ENCODE assay signal across 9 cellular contexts in genomic region chr4:112099701-112100289, GRCh38. TPM values are rescaled to one million over a fixed set of nuclear protein-coding genes. Genes with fewer than 3 reads are reported as not detected.
DNase-seq lines count a peak whose midpoint lies in the region; ATAC-seq and TF ChIP-seq lines count a peak whose summit lies in the region.
"Had no signal": no experiment of that assay in that cellular context is flagged by ENCODE, and none has a peak within 500 bp of the region (broad histone marks: within the 10 kb centered on the region; RNA-seq: fewer than 3 reads in every experiment).

No MANE protein-coding gene starts in this region.

- DNase-seq in AML-193 (lab: John Stamatoyannopoulos, UW): peak; percentile 71 to 82
- DNase-seq in NCI-H2196 (lab: John Stamatoyannopoulos, UW; ENCODE audit: unreplicated experiment): peak; percentile 4
- peak; percentile 73 for DNase-seq in astrocyte of the spinal cord (ENCODE audit: low read depth, low spot score)
- DNase-seq in stromal cell of bone marrow (ENCODE audit: low read depth): peak; percentile 45
- DNase-seq in activated naive CD4-positive, alpha-beta T cell treated with anti-CD3 and anti-CD28 coated beads for 36 hours: no peak

- no peak overlapping the region for H3K4me3 ChIP-seq in astrocyte of the spinal cord (ENCODE audit: low read depth, low read length)
- peak overlapping the region; percentile 34; the same call in 1 of the 2 replicates for H3K4me3 ChIP-seq in iPS-20b (ENCODE audit: low read length)

- no peak overlapping the region for H3K27ac Mint-ChIP-seq in activated naive CD4-positive, alpha-beta T cell treated with anti-CD3 and anti-CD28 coated beads for 36 hours

- in situ Hi-C loops in astrocyte of the spinal cord (cut with HindIII; ENCODE audit: low sequenced_read_pairs): no loop called here

- TF ChIP-seq CTCF in astrocyte of the spinal cord (IDR thresholded peaks at IDR 0.05; ENCODE audit: low read depth, low read length): peak; percentile 56

- no peaks in the 10 kb centered on the region for H3K9me3 Mint-ChIP-seq in activated naive CD4-positive, alpha-beta T cell treated with anti-CD3 and anti-CD28 coated beads for 36 hours
- H3K9me3 Mint-ChIP-seq: natural killer cell treated with Interleukin-12 subunit alpha and Interleukin-12 subunit beta and Interleukin-15 and Interleukin-18, amount 100 ng/mL, for 72 hours had no signal

- H3K4me1 Mint-ChIP-seq in activated naive CD4-positive, alpha-beta T cell treated with anti-CD3 and anti-CD28 coated beads for 36 hours (ENCODE audit: low read depth): peaks cover 5% of the 10 kb centered on the region

- ATAC-seq in GM18858 (IDR thresholded peaks at IDR 0.05; ENCODE audit: unreplicated experiment): peak; percentile 70
- ATAC-seq in HG03025 (IDR thresholded peaks at IDR 0.05; ENCODE audit: low FRiP score, unreplicated experiment): peak; percentile 72

- no peaks in the 10 kb centered on the region for H3K9me3 ChIP-seq in iPS-20b (ENCODE audit: insufficient read depth, low read depth, low read length)

- H3K9ac ChIP-seq in iPS-20b (ENCODE audit: low read depth, low read length): peak overlapping the region; percentile 37; the same call in 1 of the 2 replicates

- H3K4me3 Mint-ChIP-seq in activated naive CD4-positive, alpha-beta T cell treated with anti-CD3 and anti-CD28 coated beads for 36 hours: no peak overlapping the region
- H3K4me3 Mint-ChIP-seq: natural killer cell treated with Interleukin-12 subunit alpha and Interleukin-12 subunit beta and Interleukin-15 and Interleukin-18, amount 100 ng/mL, for 72 hours had no signal

- H3K27me3 Mint-ChIP-seq in activated naive CD4-positive, alpha-beta T cell treated with anti-CD3 and anti-CD28 coated beads for 36 hours (ENCODE audit: low read depth): peaks cover 3% of the 10 kb centered on the region

- H3K36me3 ChIP-seq in iPS-20b (ENCODE audit: insufficient read depth, low read depth, low read length): no peaks in the 10 kb centered on the region

- H3K36me3 Mint-ChIP-seq in activated naive CD4-positive, alpha-beta T cell treated with anti-CD3 and anti-CD28 coated beads for 36 hours (ENCODE audit: low read depth): no peaks in the 10 kb centered on the region
- H3K36me3 Mint-ChIP-seq: natural killer cell treated with Interleukin-12 subunit alpha and Interleukin-12 subunit beta and Interleukin-15 and Interleukin-18, amount 100 ng/mL, for 72 hours had no signal

- H3K4me1 ChIP-seq in iPS-20b (ENCODE audit: insufficient read depth, low read length): no peaks in the 10 kb centered on the region

- CTCF ChIA-PET in activated naive CD4-positive, alpha-beta T cell treated with anti-CD3 and anti-CD28 coated beads for 36 hours (lab: Charles Lee): interaction anchor here (0.7 to 9.4 kb wide), 39 partner anchors 9 to 666 kb away, joined by 3 to 115 read pairs (median 4); partner anchors contain the start of gene AP1AR

- no peaks in the 10 kb centered on the region for H3K27me3 ChIP-seq in iPS-20b (ENCODE audit: insufficient read depth, low read length)

- no peak overlapping the region for H3K27ac ChIP-seq in iPS-20b (ENCODE audit: low read length)

- intact Hi-C loops in activated naive CD4-positive, alpha-beta T cell treated with anti-CD3 and anti-CD28 coated beads for 36 hours (cut with micrococcal nuclease): loop anchor here (1.0 to 2.0 kb wide), 8 partner anchors 89 to 663 kb away; no protein-coding TSS in a partner anchor

RNA-seq across cellular contexts. Expression of gene FAM241A, which starts 45.5 kb away (rescaled TPM):
- 1 to 10 TPM; 2.2 to 2.5 TPM for total RNA-seq in activated naive CD4-positive, alpha-beta T cell treated with anti-CD3 and anti-CD28 coated beads for 36 hours
